In genomic region chr3:65560133-65560532, GRCh38 we compare ENCODE assay signal across 19 cellular contexts.
DNase-seq lines count a peak whose midpoint lies in the region; ATAC-seq and TF ChIP-seq lines count a peak whose summit lies in the region.
"Had no signal": no experiment of that assay in that cellular context is flagged by ENCODE, and none has a peak within 500 bp of the region (broad histone marks: within the 10 kb centered on the region; RNA-seq: fewer than 3 reads in every experiment).

No MANE protein-coding gene starts in this region.

- H3K9me2 ChIP-seq in GM23248 (ENCODE audit: insufficient read depth), result no peaks in the 10 kb centered on the region

- no peak for ATAC-seq in SK-N-SH treated with all-trans-retinoic acid at 6 μM for 48 hours
- ATAC-seq: A549, GM23338 had no signal

- WGBS in GM23248 (ENCODE audit: low coverage in 1 of 2, low lambda C conversion rate in 2 of 2, missing lambda C conversion rate in 2 of 2), 2 experiments, result 60 to 68% methylated on average over 5 of the region's 5 CpGs

- H3K36me3 ChIP-seq in A673 (ENCODE audit: insufficient read depth, low read length, poor library complexity, severe bottlenecking) (no peaks in the 10 kb centered on the region), GM23248 (ENCODE audit: low read depth) (no peaks in the 10 kb centered on the region)

- no peaks in the 10 kb centered on the region for H3K27me3 ChIP-seq in A673 (replicated peaks; ENCODE audit: insufficient read depth, low read depth, low read length, poor library complexity)
- no peaks in the 10 kb centered on the region for H3K27me3 ChIP-seq in GM23248 (replicated peaks; ENCODE audit: insufficient read depth)

- POLR2A ChIA-PET in A673 (lab: Charles Lee; ENCODE audit: low non-redundant PET), result no interaction called here

- H4K20me1 ChIP-seq in GM23248 (ENCODE audit: insufficient read depth), result 0 out of 2 replicates have a peak, but pooled peaks cover 8% of the 10 kb centered on the region

- no peaks in the 10 kb centered on the region for H3F3A ChIP-seq in GM23248 (ENCODE audit: insufficient read depth)

- TF ChIP-seq CTCF in A673 (conservative IDR thresholded peaks at IDR 0.05; ENCODE audit: low read depth, low read length), result no peak

- peaks cover 61% of the 10 kb centered on the region for H3K79me2 ChIP-seq in GM23248 (ENCODE audit: insufficient read depth)

- H3K9me3 ChIP-seq in A673 (ENCODE audit: low read depth, low read length, poor library complexity, severe bottlenecking) (no peaks in the 10 kb centered on the region), GM23248 (ENCODE audit: low read depth) (no peaks in the 10 kb centered on the region)
- H3K9me3 ChIP-seq: A549 had no signal

- BruUV-seq in A673 (replicated peaks; lab: Mats Ljungman, UMichigan), result no TSS peak

- H3K9ac ChIP-seq in GM23248, result no peak overlapping the region

- DNase-seq in A673 (ENCODE audit: low spot score) (peak; percentile 44), GM23248 (no peak), fibroblast of the conjunctiva (ENCODE audit: low read depth) (peak; percentile 31), LoVo (ENCODE audit: low spot score) (no peak), cerebellar cortex (ENCODE audit: low spot score) (no peak)
- no peak for DNase-seq in NK-92 treated with Interleukin-12 subunit alpha and Interleukin-12 subunit beta, amount 100 ng/mL, for 24 hours (lab: John Stamatoyannopoulos, UW)
- DNase-seq: C1 segment of cervical spinal cord; CD4-positive, CD25-positive, alpha-beta regulatory T cell; CD8-positive, alpha-beta memory T cell; COR-L47; DMS 273 treated with DMSO at 0.1 percent for 48 hours; DMS53; DND-41; GDM1; HCEC 1CT had no signal

- H2AFZ ChIP-seq in GM23248, result no peak overlapping the region
- H2AFZ ChIP-seq: GM23338 had no signal

- no peak overlapping the region for H3K4me3 ChIP-seq in A673 (ENCODE audit: low read depth, low read length, poor library complexity, severe bottlenecking)
- no peak overlapping the region for H3K4me3 ChIP-seq in GM23248
- H3K4me3 ChIP-seq: A549, GM23338 had no signal

- CTCF ChIA-PET in A673 (lab: Charles Lee), result interaction anchor here (0.6 kb wide), 1 partner anchor 10 kb away, joined by 4 read pairs; no protein-coding TSS in a partner anchor

- peak overlapping the region; percentile 2 for H3K4me2 ChIP-seq in GM23248 (ENCODE audit: unreplicated experiment)
- H3K4me2 ChIP-seq: A549, GM23338 had no signal

- in situ Hi-C loops in GM23248 (cut with MboI), result no loop called here

- H3K4me1 ChIP-seq in A673 (ENCODE audit: insufficient read depth, low read length, poor library complexity, severe bottlenecking) (peaks cover 16% of the 10 kb centered on the region), GM23248 (ENCODE audit: insufficient read depth) (peaks cover 6% of the 10 kb centered on the region; the same call in 1 of the 2 replicates)
- H3K4me1 ChIP-seq: A549 had no signal

- H3K27ac ChIP-seq in A673 (ENCODE audit: low read depth, low read length, poor library complexity, severe bottlenecking), result peak overlapping the region; percentile 62
- H3K27ac ChIP-seq in GM23248, result no peak overlapping the region
- H3K27ac ChIP-seq: 22Rv1, A549 had no signal

- intact Hi-C loops in A673 (cut with micrococcal nuclease; ENCODE audit: unreplicated experiment), result no loop called here

TF ChIP-seq in SK-N-SH treated with all-trans-retinoic acid at 6 μM for 48 hours, 23 proteins besides CTCF, POLR2A, EP300 and RAD21:
- TF ChIP-seq TCF4 (CRISPR knock-in tag; IDR thresholded peaks at IDR 0.05; ENCODE audit: borderline replicate concordance), result peak; percentile 77
- TF ChIP-seq SNAI2 (CRISPR knock-in tag; IDR thresholded peaks at IDR 0.05), result no peak
- TF ChIP-seq RARB (CRISPR knock-in tag; IDR thresholded peaks at IDR 0.05), result no peak
- TF ChIP-seq ZNF565 (CRISPR knock-in tag; conservative IDR thresholded peaks at IDR 0.05; ENCODE audit: low read depth), result no peak
- TF ChIP-seq ZNF70 (CRISPR knock-in tag; IDR thresholded peaks at IDR 0.05), result no peak
- no peak for TF ChIP-seq ZFP30 (CRISPR knock-in tag; IDR thresholded peaks at IDR 0.05)
- TF ChIP-seq ARNTL (CRISPR knock-in tag; IDR thresholded peaks at IDR 0.05; ENCODE audit: borderline replicate concordance, low read depth), result no peak
- TF ChIP-seq CSDC2 (CRISPR knock-in tag; IDR thresholded peaks at IDR 0.05), result no peak
- TF ChIP-seq PPARA (CRISPR knock-in tag; IDR thresholded peaks at IDR 0.05; ENCODE audit: borderline replicate concordance), result no peak
- 0 out of 2 replicates have a peak, but pooled peaks have one; percentile 9 for TF ChIP-seq ZNF8 (CRISPR knock-in tag; IDR thresholded peaks at IDR 0.05)
- TF ChIP-seq OSR1 (CRISPR knock-in tag; IDR thresholded peaks at IDR 0.05), result no peak
- no peak for TF ChIP-seq BACH2 (CRISPR knock-in tag; IDR thresholded peaks at IDR 0.05; ENCODE audit: borderline replicate concordance)

Comparison
In these comparisons a context has a peak if more than half of its experiments do, and no peak if none do; other contexts are left out.
1. DNase-seq: peak in A673 (single experiment) and fibroblast of the conjunctiva (single experiment); none in GM23248 (single experiment), LoVo (single experiment), NK-92 treated with Interleukin-12 subunit alpha and Interleukin-12 subunit beta, amount 100 ng/mL, for 24 hours (single experiment) and cerebellar cortex (single experiment).